Comparison of ENCODE assay signal across 15 cellular contexts in the genomic region with DNA sequence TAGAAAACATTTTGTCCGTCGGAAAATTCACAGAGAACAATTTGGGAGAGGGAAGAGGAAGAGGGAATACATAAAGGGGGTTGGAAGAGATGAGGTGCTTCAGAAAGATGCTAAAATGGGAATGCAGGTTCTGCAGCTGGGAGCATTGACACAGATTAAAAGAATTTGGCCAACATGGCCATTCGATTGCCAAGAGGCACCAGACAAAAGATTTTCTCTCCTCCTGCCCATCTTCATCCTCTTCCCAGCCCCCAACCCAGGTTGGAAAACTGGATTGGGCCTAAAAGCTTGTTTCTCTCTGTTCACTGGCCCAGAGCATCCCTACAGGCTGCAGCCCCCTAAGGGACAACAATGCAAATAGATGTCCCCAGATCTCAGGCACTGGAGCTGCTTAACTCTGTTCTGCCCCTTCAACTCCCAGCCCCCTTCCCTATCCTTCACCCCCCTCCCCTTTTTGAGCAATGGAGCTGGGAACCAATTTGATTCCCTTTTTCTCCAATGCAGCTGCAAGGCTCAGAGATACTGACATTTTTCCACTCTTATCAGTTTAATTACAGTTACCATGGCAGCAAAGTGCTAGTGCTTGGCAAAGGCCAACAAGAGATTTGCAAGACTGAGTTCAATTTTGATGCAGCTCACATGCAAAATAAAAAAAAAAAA. TPM values are rescaled to one million over a fixed set of nuclear protein-coding genes. Genes with fewer than 3 reads are reported as not detected.
DNase-seq lines count a peak whose midpoint lies in the region; ATAC-seq and TF ChIP-seq lines count a peak whose summit lies in the region.
"Had no signal": no experiment of that assay in that cellular context is flagged by ENCODE, and none has a peak within 500 bp of the region (broad histone marks: within the 10 kb centered on the region; RNA-seq: fewer than 3 reads in every experiment).

No MANE protein-coding gene starts in this region.

- intact Hi-C loops in A673 (cut with micrococcal nuclease; ENCODE audit: unreplicated experiment) (loop anchor here (5.0 to 10.0 kb wide), 2 partner anchors 217 to 519 kb away; no protein-coding TSS in a partner anchor), body of pancreas (cut with DNase I) (no loop called here)

- peak overlapping the region; percentile 1 for H3K27ac ChIP-seq in A673 (ENCODE audit: low read depth, low read length, poor library complexity, severe bottlenecking)
- peak overlapping the region; percentile 23 to 80 (median 58) for H3K27ac ChIP-seq in body of pancreas
- no peak overlapping the region for H3K27ac ChIP-seq in RWPE1

- WGBS in body of pancreas, 2 donors: 66 to 70% methylated on average over 3 of the region's 3 CpGs

- peak overlapping the region; percentile 92 for H3K4me3 Mint-ChIP-seq in nephron progenitor cell
- H3K4me3 Mint-ChIP-seq in T-helper 2 cell treated with Interferon-gamma antibody and Interleukin-4, amounts not matched to agents 5 μg/mL and 100 μg/mL, for 36 hours: no peak overlapping the region
- H3K4me3 Mint-ChIP-seq: B cell, memory B cell had no signal

- POLR2A ChIA-PET in A673 (lab: Charles Lee; ENCODE audit: low non-redundant PET): no interaction called here
- POLR2A ChIA-PET in RWPE1 (lab: Yijun Ruan, JAX; ENCODE audit: low non-redundant PET): interaction anchor here (0.6 kb wide), 1 partner anchor 791 kb away, joined by 12 read pairs; no protein-coding TSS in a partner anchor

- no TSS peak for BruUV-seq in A673 (replicated peaks; lab: Mats Ljungman, UMichigan)

- DNase-seq in A673 (ENCODE audit: low spot score) (no peak), NCI-H1436 (lab: John Stamatoyannopoulos, UW) (peak; percentile 76), body of pancreas (peak in 3 of 4 donors; percentile 15 to 38 (median 34)), nephron progenitor cell (no peak), RWPE1 (ENCODE audit: low spot score) (no peak), occipital lobe (lab: John Stamatoyannopoulos, UW) (no peak)
- DNase-seq in stimulated activated CD4-positive, alpha-beta T cell treated with anti-CD3 and anti-CD28 coated beads, Interleukin-4, amount 100 ng/mL, for 1 hour: no peak
- DNase-seq in T-helper 2 cell treated with Interferon-gamma antibody and Interleukin-4, amounts not matched to agents 5 μg/mL and 100 μg/mL, for 36 hours (ENCODE audit: low spot score): no peak
- DNase-seq: central memory CD4-positive, alpha-beta T cell; foreskin fibroblast; NCI-H446 treated with DMSO at 0.1 percent for 48 hours had no signal

- peaks cover 59% of the 10 kb centered on the region for H3K4me1 Mint-ChIP-seq in nephron progenitor cell
- H3K4me1 Mint-ChIP-seq in T-helper 2 cell treated with Interferon-gamma antibody and Interleukin-4, amounts not matched to agents 5 μg/mL and 100 μg/mL, for 36 hours (ENCODE audit: low read depth): peaks cover 4% of the 10 kb centered on the region
- H3K4me1 Mint-ChIP-seq: memory B cell had no signal

- no peaks in the 10 kb centered on the region for H3K9me3 Mint-ChIP-seq in nephron progenitor cell
- H3K9me3 Mint-ChIP-seq in T-helper 2 cell treated with Interferon-gamma antibody and Interleukin-4, amounts not matched to agents 5 μg/mL and 100 μg/mL, for 36 hours: no peaks in the 10 kb centered on the region
- H3K9me3 Mint-ChIP-seq: memory B cell had no signal

- CTCF ChIA-PET in A673 (lab: Charles Lee) (interaction anchor here (1.5 kb wide), 1 partner anchor 218 kb away, joined by 3 read pairs; no protein-coding TSS in a partner anchor), RWPE1 (lab: Yijun Ruan, JAX) (interaction anchor here (0.7 kb wide), 1 partner anchor 63 kb away, joined by 5 read pairs; no protein-coding TSS in a partner anchor)

- ATAC-seq in body of pancreas: peak; percentile 36

- H3K9me3 ChIP-seq in A673 (ENCODE audit: low read depth, low read length, poor library complexity, severe bottlenecking): no peaks in the 10 kb centered on the region
- no peaks in the 10 kb centered on the region for H3K9me3 ChIP-seq in body of pancreas

- H3K27me3 Mint-ChIP-seq in nephron progenitor cell (ENCODE audit: low read depth, poor library complexity): peaks cover 51% of the 10 kb centered on the region
- peaks cover 43% of the 10 kb centered on the region for H3K27me3 Mint-ChIP-seq in T-helper 2 cell treated with Interferon-gamma antibody and Interleukin-4, amounts not matched to agents 5 μg/mL and 100 μg/mL, for 36 hours (ENCODE audit: low read depth)

- H3K27ac Mint-ChIP-seq in nephron progenitor cell: no peak overlapping the region
- H3K27ac Mint-ChIP-seq in T-helper 2 cell treated with Interferon-gamma antibody and Interleukin-4, amounts not matched to agents 5 μg/mL and 100 μg/mL, for 36 hours: no peak overlapping the region
- H3K27ac Mint-ChIP-seq: B cell, memory B cell had no signal

- H3K27me3 ChIP-seq in A673 (replicated peaks; ENCODE audit: insufficient read depth, low read depth, low read length, poor library complexity) (no peaks in the 10 kb centered on the region), body of pancreas (no peaks in the 10 kb centered on the region)

- no peak for TF ChIP-seq CTCF in A673 (conservative IDR thresholded peaks at IDR 0.05; ENCODE audit: low read depth, low read length)
- no peak for TF ChIP-seq CTCF in body of pancreas (IDR thresholded peaks at IDR 0.05)
- no peak for TF ChIP-seq CTCF in nephron progenitor cell (IDR thresholded peaks at IDR 0.05)
- TF ChIP-seq CTCF in RWPE1 (conservative IDR thresholded peaks at IDR 0.05; ENCODE audit: low read depth): no peak

- H3K4me1 ChIP-seq in A673 (ENCODE audit: insufficient read depth, low read length, poor library complexity, severe bottlenecking) (peaks cover 37% of the 10 kb centered on the region), body of pancreas (peaks cover 8% of the 10 kb centered on the region)

- peak overlapping the region; percentile 55 for H3K4me3 ChIP-seq in A673 (ENCODE audit: low read depth, low read length, poor library complexity, severe bottlenecking)
- no peak overlapping the region for H3K4me3 ChIP-seq in body of pancreas

- no peaks in the 10 kb centered on the region for H3K36me3 Mint-ChIP-seq in nephron progenitor cell (ENCODE audit: low read depth)
- H3K36me3 Mint-ChIP-seq in T-helper 2 cell treated with Interferon-gamma antibody and Interleukin-4, amounts not matched to agents 5 μg/mL and 100 μg/mL, for 36 hours (ENCODE audit: low read depth): no peaks in the 10 kb centered on the region
- H3K36me3 Mint-ChIP-seq: memory B cell had no signal

- H3K36me3 ChIP-seq in A673 (ENCODE audit: insufficient read depth, low read length, poor library complexity, severe bottlenecking): peaks cover 7% of the 10 kb centered on the region
- H3K36me3 ChIP-seq in body of pancreas (replicated peaks in 1 of 2; ENCODE audit: insufficient read depth in 1 of 2, low read depth in 2 of 2): no peaks in the 10 kb centered on the region

- no peak for TF ChIP-seq POLR2A in body of pancreas (IDR thresholded peaks at IDR 0.05)

RNA-seq across cellular contexts. Expression of a gene that starts 1.9 kb away (rescaled TPM):
- total RNA-seq in A673 (2021) (36.2 and 37.6 TPM in 2 replicates), body of pancreas (10 to 100 TPM; 46.2 to 67.2 TPM), occipital lobe (363 TPM)
- total RNA-seq: B cell; HT1080; T-helper 1 cell treated with Interleukin-12 subunit alpha and Interleukin-12 subunit beta and Interleukin-4 antibody, amounts not matched to agents 30 ng/mL and 1 ng/mL, for 36 hours had no signal

Comparison
In these comparisons a context has a peak if more than half of its experiments do, and no peak if none do; other contexts are left out.
1. DNase-seq: peak in NCI-H1436 (single experiment) and body of pancreas (3 of 4); none in A673 (single experiment), nephron progenitor cell (single experiment), RWPE1 (single experiment), stimulated activated CD4-positive, alpha-beta T cell treated with anti-CD3 and anti-CD28 coated beads, Interleukin-4, amount 100 ng/mL, for 1 hour (single experiment), occipital lobe (single experiment) and T-helper 2 cell treated with Interferon-gamma antibody and Interleukin-4, amounts not matched to agents 5 μg/mL and 100 μg/mL, for 36 hours (single experiment).